17 cellular contexts compared by ENCODE assay signal in the genomic region with DNA sequence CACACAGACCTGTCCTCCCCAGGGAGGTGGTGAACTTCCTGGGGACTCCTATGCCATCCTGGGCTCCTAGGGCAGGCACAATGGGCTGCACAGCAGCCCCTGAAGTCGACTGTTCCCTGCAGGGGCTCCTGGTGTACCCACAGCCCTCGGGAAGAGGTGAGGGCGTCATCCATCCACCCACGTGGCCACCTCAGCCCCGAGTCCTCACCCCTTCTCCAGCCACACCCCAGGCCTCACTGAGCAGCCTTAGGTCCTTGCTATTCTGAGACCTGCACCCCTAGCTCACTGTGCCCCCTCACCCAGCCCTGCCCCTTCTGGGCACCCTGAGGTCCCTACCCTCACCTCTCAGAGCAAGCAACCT. TPM values are rescaled to one million over a fixed set of nuclear protein-coding genes. Genes with fewer than 3 reads are reported as not detected.
DNase-seq lines count a peak whose midpoint lies in the region; ATAC-seq and TF ChIP-seq lines count a peak whose summit lies in the region.
"Had no signal": no experiment of that assay in that cellular context is flagged by ENCODE, and none has a peak within 500 bp of the region (broad histone marks: within the 10 kb centered on the region; RNA-seq: fewer than 3 reads in every experiment).

No MANE protein-coding gene starts in this region.

- no peak overlapping the region for H3K4ac ChIP-seq in neuronal stem cell (ENCODE audit: low read length)

- intact Hi-C loops in PC-3 (cut with micrococcal nuclease) = loop anchor here (1.0 to 10.0 kb wide), 3 partner anchors 71 to 109 kb away; no protein-coding TSS in a partner anchor

- no peak for DNase-seq in T-helper 2 cell treated with Interferon-gamma antibody and Interleukin-4, amounts not matched to agents 5 μg/mL and 100 μg/mL, for 36 hours (ENCODE audit: low spot score)
- DNase-seq in T-helper 2 cell = no peak
- DNase-seq in central memory CD8-positive, alpha-beta T cell (ENCODE audit: low spot score in 2 of 2) = no peak
- no peak for DNase-seq in neuronal stem cell (ENCODE audit: low spot score)
- no peak for DNase-seq in PC-3
- no peak for DNase-seq in amygdala (lab: John Stamatoyannopoulos, UW)
- DNase-seq: 8988T; activated CD4-positive, CD25-positive, alpha-beta regulatory T cell treated with anti-CD3 and anti-CD28 coated beads, Interleukin-2, amount 50 U/mL, for 72 hours; cerebellar nuclear complex; NCI-H1105; NCI-H2171 treated with DMSO at 0.1 percent for 48 hours; NCI-H82 had no signal

- H4K20me1 ChIP-seq in PC-3 (ENCODE audit: low read length) = no peaks in the 10 kb centered on the region

- peaks cover 0 to 34% (median 9%) of the 10 kb centered on the region in 3 experiments for H3K27me3 ChIP-seq in neuronal stem cell (ENCODE audit: control insufficient read depth in 3 of 3, insufficient read depth in 3 of 3, low read depth in 1 of 3, low read length in 3 of 3)
- no peaks in the 10 kb centered on the region for H3K27me3 ChIP-seq in PC-3 (ENCODE audit: low read length)

- H3K4me3 ChIP-seq in neuronal stem cell (ENCODE audit: low read length in 2 of 2) = no peak overlapping the region
- H3K4me3 ChIP-seq in PC-3 (ENCODE audit: low read length) = no peak overlapping the region
- H3K4me3 ChIP-seq: GM23248 had no signal

- no peak overlapping the region for H2BK5ac ChIP-seq in neuronal stem cell (ENCODE audit: low read length)

- H3K27me3 Mint-ChIP-seq in T-helper 2 cell treated with Interferon-gamma antibody and Interleukin-4, amounts not matched to agents 5 μg/mL and 100 μg/mL, for 36 hours (ENCODE audit: low read depth) = peaks cover 3% of the 10 kb centered on the region
- peaks cover 2% of the 10 kb centered on the region for H3K27me3 Mint-ChIP-seq in IgD-negative memory B cell
- H3K27me3 Mint-ChIP-seq in central memory CD8-positive, alpha-beta T cell = no peaks in the 10 kb centered on the region

- H3K79me2 ChIP-seq in PC-3 (ENCODE audit: low read length) = no peaks in the 10 kb centered on the region

- peak overlapping the region; percentile 15 for H2BK15ac ChIP-seq in neuronal stem cell (ENCODE audit: low read length)

- H3K9me3 Mint-ChIP-seq in T-helper 2 cell treated with Interferon-gamma antibody and Interleukin-4, amounts not matched to agents 5 μg/mL and 100 μg/mL, for 36 hours = no peaks in the 10 kb centered on the region
- no peaks in the 10 kb centered on the region for H3K9me3 Mint-ChIP-seq in IgD-negative memory B cell
- H3K9me3 Mint-ChIP-seq in central memory CD8-positive, alpha-beta T cell = no peaks in the 10 kb centered on the region

- TF ChIP-seq CTCF in PC-3 (conservative IDR thresholded peaks at IDR 0.05; ENCODE audit: low read depth, low read length) = no peak

- H3K4me3 Mint-ChIP-seq in T-helper 2 cell treated with Interferon-gamma antibody and Interleukin-4, amounts not matched to agents 5 μg/mL and 100 μg/mL, for 36 hours = peak overlapping the region; percentile 36
- peak overlapping the region in 2 of 4 donors; percentile 62 to 77 for H3K4me3 Mint-ChIP-seq in IgD-negative memory B cell
- H3K4me3 Mint-ChIP-seq in central memory CD8-positive, alpha-beta T cell = peak overlapping the region; percentile 78

- H4K91ac ChIP-seq in neuronal stem cell (ENCODE audit: low read depth, low read length, poor library complexity) = no peak overlapping the region

- H3K23ac ChIP-seq in neuronal stem cell (ENCODE audit: low read depth, low read length, poor library complexity) = peak overlapping the region; percentile 40

- POLR2A ChIA-PET in PC-3 (lab: Charles Lee; ENCODE audit: unreplicated experiment) = interaction anchor here (1.6 kb wide), 1 partner anchor 72 kb away, joined by 3 read pairs; no protein-coding TSS in a partner anchor

- peaks cover 19% of the 10 kb centered on the region for H3K4me1 Mint-ChIP-seq in T-helper 2 cell treated with Interferon-gamma antibody and Interleukin-4, amounts not matched to agents 5 μg/mL and 100 μg/mL, for 36 hours (ENCODE audit: low read depth)
- H3K4me1 Mint-ChIP-seq in IgD-negative memory B cell = peaks cover 1 to 11% (median 6%) of the 10 kb centered on the region in 3 donors
- peaks cover 30% of the 10 kb centered on the region for H3K4me1 Mint-ChIP-seq in central memory CD8-positive, alpha-beta T cell

- no CpG with 5 or more reads among the region's 5 CpGs for WGBS in neuronal stem cell (ENCODE audit: extremely low coverage in 2 of 2, insufficient read length in 2 of 2, insufficient replicate concordance in 1 of 2), 2 donors

- H4K8ac ChIP-seq in neuronal stem cell (ENCODE audit: low read depth, low read length) = no peak overlapping the region

- H3K4me2 ChIP-seq in neuronal stem cell (ENCODE audit: insufficient read depth, low read length, poor library complexity, severe bottlenecking) (no peak overlapping the region), PC-3 (ENCODE audit: low read length) (no peak overlapping the region)

- no peak overlapping the region for H2AFZ ChIP-seq in neuronal stem cell (ENCODE audit: low read length)
- H2AFZ ChIP-seq in PC-3 (ENCODE audit: low read length) = no peak overlapping the region
- H2AFZ ChIP-seq: GM23248 had no signal

- peak overlapping the region; percentile 40 for H2AK5ac ChIP-seq in neuronal stem cell (ENCODE audit: low read depth, low read length)

- H3K18ac ChIP-seq in neuronal stem cell (ENCODE audit: low read length) = peak overlapping the region; percentile 42

- H3K4me1 ChIP-seq in neuronal stem cell (ENCODE audit: control insufficient read depth in 2 of 2, insufficient read depth in 1 of 2, low read depth in 1 of 2, low read length in 2 of 2) = peaks cover 4 to 11% of the 10 kb centered on the region in 2 donors
- peaks cover 25% of the 10 kb centered on the region for H3K4me1 ChIP-seq in PC-3 (ENCODE audit: insufficient read depth, low read length)
- H3K4me1 ChIP-seq: foreskin keratinocyte had no signal

- H3K9me3 ChIP-seq in neuronal stem cell (replicated peaks in 1 of 2; ENCODE audit: control insufficient read depth in 2 of 2, insufficient read depth in 1 of 2, low read depth in 1 of 2, low read length in 2 of 2) (no peaks in the 10 kb centered on the region), PC-3 (ENCODE audit: low read length) (no peaks in the 10 kb centered on the region)

- CTCF ChIA-PET in PC-3 (lab: Charles Lee) = no interaction called here

- no peaks in the 10 kb centered on the region for H3K36me3 Mint-ChIP-seq in T-helper 2 cell treated with Interferon-gamma antibody and Interleukin-4, amounts not matched to agents 5 μg/mL and 100 μg/mL, for 36 hours (ENCODE audit: low read depth)
- no peaks in the 10 kb centered on the region for H3K36me3 Mint-ChIP-seq in IgD-negative memory B cell
- H3K36me3 Mint-ChIP-seq in central memory CD8-positive, alpha-beta T cell (ENCODE audit: insufficient read depth) = peaks cover 13% of the 10 kb centered on the region

- H3K27ac Mint-ChIP-seq in T-helper 2 cell treated with Interferon-gamma antibody and Interleukin-4, amounts not matched to agents 5 μg/mL and 100 μg/mL, for 36 hours = peak overlapping the region; percentile 72
- H3K27ac Mint-ChIP-seq in IgD-negative memory B cell = peak overlapping the region in 2 of 3 donors; percentile 27 to 92
- peak overlapping the region; percentile 41 for H3K27ac Mint-ChIP-seq in central memory CD8-positive, alpha-beta T cell (ENCODE audit: low read depth)
- H3K27ac Mint-ChIP-seq: progenitor cell of endocrine pancreas had no signal

- no TSS peak for BruUV-seq in PC-3 (replicated peaks; lab: Mats Ljungman, UMichigan)

- H3K36me3 ChIP-seq in neuronal stem cell (replicated peaks in 1 of 2; ENCODE audit: control insufficient read depth in 2 of 2, insufficient read depth in 2 of 2, low read length in 2 of 2) (peaks cover 0 to 6% of the 10 kb centered on the region in 2 donors), PC-3 (ENCODE audit: low read depth, low read length) (no peaks in the 10 kb centered on the region)

- H2BK120ac ChIP-seq in neuronal stem cell (ENCODE audit: low read depth, low read length) = no peak overlapping the region

- H2BK12ac ChIP-seq in neuronal stem cell (ENCODE audit: low read length) = no peak overlapping the region

- H3K79me1 ChIP-seq in neuronal stem cell (ENCODE audit: low read depth, low read length) = peaks cover 2% of the 10 kb centered on the region

- peak overlapping the region; percentile 50 for H3K14ac ChIP-seq in neuronal stem cell (ENCODE audit: low read length)

- H3K9me2 ChIP-seq in PC-3 (replicated peaks; ENCODE audit: low read length) = no peaks in the 10 kb centered on the region

- ATAC-seq in central memory CD8-positive, alpha-beta T cell (replicated peaks; ENCODE audit: extremely low read depth, poor library complexity, severe bottlenecking) = no peak
- no peak for ATAC-seq in PC-3
- no peak for ATAC-seq in HG02610 (IDR thresholded peaks at IDR 0.05; ENCODE audit: unreplicated experiment)

- H3K9ac ChIP-seq in neuronal stem cell (ENCODE audit: low read depth, low read length, poor library complexity) = no peak overlapping the region
- H3K9ac ChIP-seq in PC-3 (ENCODE audit: low read length) = no peak overlapping the region
- H3K9ac ChIP-seq: GM23248 had no signal

- H3K27ac ChIP-seq in neuronal stem cell (replicated peaks; ENCODE audit: low read length) (no peak overlapping the region), PC-3 (ENCODE audit: low read length) (no peak overlapping the region)
- H3K27ac ChIP-seq: foreskin keratinocyte, GM23248 had no signal

- no peaks in the 10 kb centered on the region for H3F3A ChIP-seq in PC-3 (ENCODE audit: low read length, unreplicated experiment)

RNA-seq across cellular contexts. Expression of a gene that starts 38.9 kb away (rescaled TPM):
- 0.91 TPM for polyA plus RNA-seq in IgD-negative memory B cell
- polyA plus RNA-seq in neuronal stem cell (2013, experiment 1 of 2) = 20.9 TPM
- 20.1 TPM for polyA plus RNA-seq in neuronal stem cell (2013, experiment 2 of 2)
- total RNA-seq in PC-3 (2014; rRNA removed) = 3.5 and 3.8 TPM in 2 replicates
